ENCODE assay signal across 1 cellular context in genomic region chr9:92147030-92147853, GRCh38.
TF ChIP-seq lines count a peak whose summit lies in the region.

No MANE protein-coding gene starts in this region.

TF ChIP-seq in K562, 482 proteins besides CTCF, POLR2A, EP300 and RAD21 (continued from another document and continues in another):
- no peak for TF ChIP-seq ZNF133 (CRISPR knock-in tag; IDR thresholded peaks at IDR 0.05)
- TF ChIP-seq ZNF3 (CRISPR knock-in tag; IDR thresholded peaks at IDR 0.05): no peak
- no peak for TF ChIP-seq POLR3A (IDR thresholded peaks at IDR 0.05; ENCODE audit: borderline replicate concordance, extremely low read depth, insufficient read depth, insufficient read length)
- peak; percentile 65; the same call in 1 of the 2 replicates for TF ChIP-seq HBP1 (CRISPR knock-in tag; IDR thresholded peaks at IDR 0.05)
- TF ChIP-seq YBX1 (IDR thresholded peaks at IDR 0.05): no peak
- TF ChIP-seq ZNF212 (CRISPR knock-in tag; IDR thresholded peaks at IDR 0.05): no peak
- TF ChIP-seq SREBF2 (CRISPR knock-in tag; IDR thresholded peaks at IDR 0.05): no peak
- TF ChIP-seq ZZZ3 (IDR thresholded peaks at IDR 0.05): no peak
- TF ChIP-seq CEBPZ (IDR thresholded peaks at IDR 0.05; ENCODE audit: borderline replicate concordance, low read depth, low read length): no peak
- TF ChIP-seq, protein P1, sequence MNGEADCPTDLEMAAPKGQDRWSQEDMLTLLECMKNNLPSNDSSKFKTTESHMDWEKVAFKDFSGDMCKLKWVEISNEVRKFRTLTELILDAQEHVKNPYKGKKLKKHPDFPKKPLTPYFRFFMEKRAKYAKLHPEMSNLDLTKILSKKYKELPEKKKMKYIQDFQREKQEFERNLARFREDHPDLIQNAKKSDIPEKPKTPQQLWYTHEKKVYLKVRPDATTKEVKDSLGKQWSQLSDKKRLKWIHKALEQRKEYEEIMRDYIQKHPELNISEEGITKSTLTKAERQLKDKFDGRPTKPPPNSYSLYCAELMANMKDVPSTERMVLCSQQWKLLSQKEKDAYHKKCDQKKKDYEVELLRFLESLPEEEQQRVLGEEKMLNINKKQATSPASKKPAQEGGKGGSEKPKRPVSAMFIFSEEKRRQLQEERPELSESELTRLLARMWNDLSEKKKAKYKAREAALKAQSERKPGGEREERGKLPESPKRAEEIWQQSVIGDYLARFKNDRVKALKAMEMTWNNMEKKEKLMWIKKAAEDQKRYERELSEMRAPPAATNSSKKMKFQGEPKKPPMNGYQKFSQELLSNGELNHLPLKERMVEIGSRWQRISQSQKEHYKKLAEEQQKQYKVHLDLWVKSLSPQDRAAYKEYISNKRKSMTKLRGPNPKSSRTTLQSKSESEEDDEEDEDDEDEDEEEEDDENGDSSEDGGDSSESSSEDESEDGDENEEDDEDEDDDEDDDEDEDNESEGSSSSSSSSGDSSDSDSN (IDR thresholded peaks at IDR 0.05; ENCODE audit: borderline replicate concordance in 1 of 2, low read depth in 2 of 2, low read length in 2 of 2): no peak
- peak; percentile 41; the same call in 1 of the 2 replicates for TF ChIP-seq CUX1 (CRISPR knock-in tag; IDR thresholded peaks at IDR 0.05)
- TF ChIP-seq SREBF1 (IDR thresholded peaks at IDR 0.05; ENCODE audit: borderline replicate concordance, low read depth, low read length): no peak
- TF ChIP-seq ZNF584 (CRISPR knock-in tag; IDR thresholded peaks at IDR 0.05; ENCODE audit: low read depth): no peak
- TF ChIP-seq ARID1B (IDR thresholded peaks at IDR 0.05): peak; percentile 82
- TF ChIP-seq SAP30 (IDR thresholded peaks at IDR 0.05; ENCODE audit: borderline replicate concordance, insufficient read depth, low read depth, low read length, poor library complexity, severe bottlenecking): no peak
- no peak for TF ChIP-seq CREB1 (IDR thresholded peaks at IDR 0.05)
- 0 out of 2 replicates have a peak, but pooled peaks have one; percentile 27 for TF ChIP-seq CREB1 (CRISPR knock-in tag; IDR thresholded peaks at IDR 0.05)
- TF ChIP-seq NRF1 (conservative IDR thresholded peaks at IDR 0.05 in 1 of 2, IDR thresholded peaks at IDR 0.05 in 1 of 2): peak; percentile 37 to 42; a peak in 2 of 4 replicates
- no peak for TF ChIP-seq ZNF239 (CRISPR knock-in tag; IDR thresholded peaks at IDR 0.05)
- TF ChIP-seq POLR2G (IDR thresholded peaks at IDR 0.05; ENCODE audit: low read depth, low read length): peak; percentile 46; the same call in 1 of the 2 replicates
- TF ChIP-seq TOE1 (IDR thresholded peaks at IDR 0.05; ENCODE audit: borderline replicate concordance): peak; percentile 74
- TF ChIP-seq TOE1 (CRISPR knock-in tag; IDR thresholded peaks at IDR 0.05; ENCODE audit: borderline replicate concordance, low read depth): no peak
- TF ChIP-seq, protein P2, sequence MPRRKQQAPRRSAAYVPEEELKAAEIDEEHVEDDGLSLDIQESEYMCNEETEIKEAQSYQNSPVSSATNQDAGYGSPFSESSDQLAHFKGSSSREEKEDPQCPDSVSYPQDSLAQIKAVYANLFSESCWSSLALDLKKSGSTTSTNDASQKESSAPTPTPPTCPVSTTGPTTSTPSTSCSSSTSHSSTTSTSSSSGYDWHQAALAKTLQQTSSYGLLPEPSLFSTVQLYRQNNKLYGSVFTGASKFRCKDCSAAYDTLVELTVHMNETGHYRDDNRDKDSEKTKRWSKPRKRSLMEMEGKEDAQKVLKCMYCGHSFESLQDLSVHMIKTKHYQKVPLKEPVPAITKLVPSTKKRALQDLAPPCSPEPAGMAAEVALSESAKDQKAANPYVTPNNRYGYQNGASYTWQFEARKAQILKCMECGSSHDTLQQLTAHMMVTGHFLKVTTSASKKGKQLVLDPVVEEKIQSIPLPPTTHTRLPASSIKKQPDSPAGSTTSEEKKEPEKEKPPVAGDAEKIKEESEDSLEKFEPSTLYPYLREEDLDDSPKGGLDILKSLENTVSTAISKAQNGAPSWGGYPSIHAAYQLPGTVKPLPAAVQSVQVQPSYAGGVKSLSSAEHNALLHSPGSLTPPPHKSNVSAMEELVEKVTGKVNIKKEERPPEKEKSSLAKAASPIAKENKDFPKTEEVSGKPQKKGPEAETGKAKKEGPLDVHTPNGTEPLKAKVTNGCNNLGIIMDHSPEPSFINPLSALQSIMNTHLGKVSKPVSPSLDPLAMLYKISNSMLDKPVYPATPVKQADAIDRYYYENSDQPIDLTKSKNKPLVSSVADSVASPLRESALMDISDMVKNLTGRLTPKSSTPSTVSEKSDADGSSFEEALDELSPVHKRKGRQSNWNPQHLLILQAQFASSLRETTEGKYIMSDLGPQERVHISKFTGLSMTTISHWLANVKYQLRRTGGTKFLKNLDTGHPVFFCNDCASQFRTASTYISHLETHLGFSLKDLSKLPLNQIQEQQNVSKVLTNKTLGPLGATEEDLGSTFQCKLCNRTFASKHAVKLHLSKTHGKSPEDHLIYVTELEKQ (CRISPR knock-in tag; IDR thresholded peaks at IDR 0.05): no peak
- no peak for TF ChIP-seq ZNF668 (CRISPR knock-in tag; IDR thresholded peaks at IDR 0.05)
- TF ChIP-seq ZNF175 (CRISPR knock-in tag; IDR thresholded peaks at IDR 0.05; ENCODE audit: low read depth): peak; percentile 59; the same call in 1 of the 2 replicates
- TF ChIP-seq TRIM25 (IDR thresholded peaks at IDR 0.05; ENCODE audit: borderline replicate concordance): no peak
- TF ChIP-seq RBM25 (IDR thresholded peaks at IDR 0.05; ENCODE audit: low read depth, low read length, severe bottlenecking): no peak
- TF ChIP-seq ASH1L (IDR thresholded peaks at IDR 0.05; ENCODE audit: borderline replicate concordance, low read depth, partially characterized antibody): peak; percentile 38
- TF ChIP-seq, protein P3, sequence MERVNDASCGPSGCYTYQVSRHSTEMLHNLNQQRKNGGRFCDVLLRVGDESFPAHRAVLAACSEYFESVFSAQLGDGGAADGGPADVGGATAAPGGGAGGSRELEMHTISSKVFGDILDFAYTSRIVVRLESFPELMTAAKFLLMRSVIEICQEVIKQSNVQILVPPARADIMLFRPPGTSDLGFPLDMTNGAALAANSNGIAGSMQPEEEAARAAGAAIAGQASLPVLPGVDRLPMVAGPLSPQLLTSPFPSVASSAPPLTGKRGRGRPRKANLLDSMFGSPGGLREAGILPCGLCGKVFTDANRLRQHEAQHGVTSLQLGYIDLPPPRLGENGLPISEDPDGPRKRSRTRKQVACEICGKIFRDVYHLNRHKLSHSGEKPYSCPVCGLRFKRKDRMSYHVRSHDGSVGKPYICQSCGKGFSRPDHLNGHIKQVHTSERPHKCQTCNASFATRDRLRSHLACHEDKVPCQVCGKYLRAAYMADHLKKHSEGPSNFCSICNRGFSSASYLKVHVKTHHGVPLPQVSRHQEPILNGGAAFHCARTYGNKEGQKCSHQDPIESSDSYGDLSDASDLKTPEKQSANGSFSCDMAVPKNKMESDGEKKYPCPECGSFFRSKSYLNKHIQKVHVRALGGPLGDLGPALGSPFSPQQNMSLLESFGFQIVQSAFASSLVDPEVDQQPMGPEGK (CRISPR knock-in tag; IDR thresholded peaks at IDR 0.05; ENCODE audit: borderline replicate concordance): no peak
- no peak for TF ChIP-seq STAT5B (CRISPR knock-in tag; IDR thresholded peaks at IDR 0.05)
- TF ChIP-seq RNF2 (IDR thresholded peaks at IDR 0.05): peak; percentile 54; the same call in 1 of the 2 replicates
- peak; percentile 91 for TF ChIP-seq NCOR1 (IDR thresholded peaks at IDR 0.05)
- TF ChIP-seq ZEB2 (IDR thresholded peaks at IDR 0.05): peak; percentile 84; the same call in 1 of the 2 replicates
- TF ChIP-seq KAT2B (IDR thresholded peaks at IDR 0.05; ENCODE audit: low read depth, low read length): no peak
- no peak for TF ChIP-seq ZNF274 (IDR thresholded peaks at IDR 0.05; ENCODE audit: borderline replicate concordance, low read depth, low read length)
